Comparison of ENCODE assay signal across 10 cellular contexts in the genomic region with DNA sequence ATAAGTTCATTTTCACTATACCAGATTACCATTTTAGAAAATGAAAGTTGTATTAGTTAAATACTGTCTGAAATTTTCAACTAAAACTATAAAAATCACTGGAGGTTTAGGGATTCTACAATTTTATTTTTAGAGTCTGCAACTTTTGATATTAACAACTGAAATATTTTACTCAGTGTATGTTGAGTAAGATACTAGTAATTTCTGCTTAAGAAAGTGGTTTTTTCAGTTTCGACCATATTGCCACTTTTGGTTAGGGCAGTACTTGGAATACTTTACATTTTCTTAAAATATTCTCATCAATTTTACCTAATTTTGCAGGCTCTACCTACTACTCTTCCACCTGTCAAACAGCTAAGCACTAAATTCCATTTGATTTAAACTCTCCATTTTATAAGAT. TPM values are rescaled to one million over a fixed set of nuclear protein-coding genes. Genes with fewer than 3 reads are reported as not detected.
A peak's percentile ranks its signal among the peaks of the same experiment; 100 is the strongest.
DNase-seq lines count a peak whose midpoint lies in the region; ATAC-seq and TF ChIP-seq lines count a peak whose summit lies in the region.
"Had no signal": no experiment of that assay in that cellular context is flagged by ENCODE, and none has a peak within 500 bp of the region (broad histone marks: within the 10 kb centered on the region; RNA-seq: fewer than 3 reads in every experiment).

No MANE protein-coding gene starts in this region.

- POLR2A ChIA-PET in activated CD8-positive, alpha-beta T cell treated with anti-CD3 and anti-CD28 coated beads for 36 hours (lab: Charles Lee) = interaction anchor here (0.6 kb wide), 1 partner anchor 67 kb away, joined by 4 read pairs; no protein-coding TSS in a partner anchor
- POLR2A ChIA-PET in activated CD8-positive, alpha-beta T cell treated with anti-CD3 and anti-CD28 coated beads, Interleukin-2, amount 10 ng/mL, durations not matched to agents 7 days and 5 days (lab: Charles Lee) = no interaction called here
- POLR2A ChIA-PET in RWPE1 (lab: Yijun Ruan, JAX; ENCODE audit: low non-redundant PET) = no interaction called here

- H3K27me3 ChIP-seq in SJSA1 (replicated peaks) = no peaks in the 10 kb centered on the region
- H3K27me3 ChIP-seq in thyroid gland = no peaks in the 10 kb centered on the region

- peaks cover 28% of the 10 kb centered on the region for H3K36me3 Mint-ChIP-seq in activated CD8-positive, alpha-beta T cell treated with anti-CD3 and anti-CD28 coated beads for 36 hours (ENCODE audit: low read depth)
- peaks cover 53% of the 10 kb centered on the region for H3K36me3 Mint-ChIP-seq in activated CD8-positive, alpha-beta T cell treated with anti-CD3 and anti-CD28 coated beads, Interleukin-2, amount 10 ng/mL, durations not matched to agents 7 days and 5 days (ENCODE audit: low read depth)

- no peaks in the 10 kb centered on the region for H3K9me3 ChIP-seq in SJSA1 (replicated peaks)
- no peaks in the 10 kb centered on the region for H3K9me3 ChIP-seq in thyroid gland

- TF ChIP-seq POLR2A in thyroid gland (IDR thresholded peaks at IDR 0.05) = no peak

- peak; percentile 74 for ATAC-seq in activated CD8-positive, alpha-beta T cell treated with anti-CD3 and anti-CD28 coated beads for 36 hours
- ATAC-seq in activated CD8-positive, alpha-beta T cell treated with anti-CD3 and anti-CD28 coated beads, Interleukin-2, amount 10 ng/mL, durations not matched to agents 7 days and 5 days = no peak
- ATAC-seq in HG02588 (IDR thresholded peaks at IDR 0.05; ENCODE audit: unreplicated experiment) = peak; percentile 67
- ATAC-seq in stimulated activated naive CD8-positive, alpha-beta T cell treated with anti-CD3 and anti-CD28 coated beads, Interleukin-15, amount 100 ng/mL, for 72 hours = peak; percentile 78

- H3K27ac ChIP-seq in SJSA1 (peak overlapping the region; percentile 21; the same call in 1 of the 2 replicates), RWPE1 (no peak overlapping the region), thyroid gland (no peak overlapping the region)

- H3K36me3 ChIP-seq in SJSA1 = peaks cover 48% of the 10 kb centered on the region
- no peaks in the 10 kb centered on the region for H3K36me3 ChIP-seq in thyroid gland

- H3K9me3 Mint-ChIP-seq in activated CD8-positive, alpha-beta T cell treated with anti-CD3 and anti-CD28 coated beads for 36 hours = no peaks in the 10 kb centered on the region
- no peaks in the 10 kb centered on the region for H3K9me3 Mint-ChIP-seq in activated CD8-positive, alpha-beta T cell treated with anti-CD3 and anti-CD28 coated beads, Interleukin-2, amount 10 ng/mL, durations not matched to agents 7 days and 5 days (ENCODE audit: insufficient read depth)
- no peaks in the 10 kb centered on the region for H3K9me3 Mint-ChIP-seq in stimulated activated naive CD8-positive, alpha-beta T cell treated with anti-CD3 and anti-CD28 coated beads, Interleukin-15, amount 100 ng/mL, for 72 hours
- H3K9me3 Mint-ChIP-seq: activated CD4-positive, alpha-beta memory T cell treated with anti-CD3 and anti-CD28 coated beads, Interleukin-2, amount 10 ng/mL, durations not matched to agents 7 days and 5 days had no signal

- H3K4me1 ChIP-seq in SJSA1 (replicated peaks) = peaks cover 18% of the 10 kb centered on the region
- H3K4me1 ChIP-seq in thyroid gland = no peaks in the 10 kb centered on the region

- 89 to 97% methylated on average over 1 of the region's 1 CpG for WGBS in thyroid gland, 2 donors

- no peak overlapping the region for H3K27ac Mint-ChIP-seq in activated CD8-positive, alpha-beta T cell treated with anti-CD3 and anti-CD28 coated beads for 36 hours
- H3K27ac Mint-ChIP-seq in activated CD8-positive, alpha-beta T cell treated with anti-CD3 and anti-CD28 coated beads, Interleukin-2, amount 10 ng/mL, durations not matched to agents 7 days and 5 days = no peak overlapping the region
- no peak overlapping the region for H3K27ac Mint-ChIP-seq in stimulated activated naive CD8-positive, alpha-beta T cell treated with anti-CD3 and anti-CD28 coated beads, Interleukin-15, amount 100 ng/mL, for 72 hours
- H3K27ac Mint-ChIP-seq: activated CD4-positive, alpha-beta memory T cell treated with anti-CD3 and anti-CD28 coated beads, Interleukin-2, amount 10 ng/mL, durations not matched to agents 7 days and 5 days had no signal

- no peak overlapping the region for H3K4me3 ChIP-seq in SJSA1
- H3K4me3 ChIP-seq in thyroid gland (replicated peaks in 1 of 3) = no peak overlapping the region

- TF ChIP-seq CTCF in activated CD8-positive, alpha-beta T cell treated with anti-CD3 and anti-CD28 coated beads for 36 hours (IDR thresholded peaks at IDR 0.05) = no peak
- TF ChIP-seq CTCF in RWPE1 (conservative IDR thresholded peaks at IDR 0.05; ENCODE audit: low read depth) (no peak), thyroid gland (IDR thresholded peaks at IDR 0.05) (no peak)

- H3K4me3 Mint-ChIP-seq in activated CD8-positive, alpha-beta T cell treated with anti-CD3 and anti-CD28 coated beads for 36 hours = no peak overlapping the region
- no peak overlapping the region for H3K4me3 Mint-ChIP-seq in activated CD8-positive, alpha-beta T cell treated with anti-CD3 and anti-CD28 coated beads, Interleukin-2, amount 10 ng/mL, durations not matched to agents 7 days and 5 days
- H3K4me3 Mint-ChIP-seq in stimulated activated naive CD8-positive, alpha-beta T cell treated with anti-CD3 and anti-CD28 coated beads, Interleukin-15, amount 100 ng/mL, for 72 hours = no peak overlapping the region
- H3K4me3 Mint-ChIP-seq: activated CD4-positive, alpha-beta memory T cell treated with anti-CD3 and anti-CD28 coated beads, Interleukin-2, amount 10 ng/mL, durations not matched to agents 7 days and 5 days had no signal

- H3K27me3 Mint-ChIP-seq in activated CD8-positive, alpha-beta T cell treated with anti-CD3 and anti-CD28 coated beads for 36 hours = peaks cover 13% of the 10 kb centered on the region
- H3K27me3 Mint-ChIP-seq in activated CD8-positive, alpha-beta T cell treated with anti-CD3 and anti-CD28 coated beads, Interleukin-2, amount 10 ng/mL, durations not matched to agents 7 days and 5 days (ENCODE audit: low read depth) = no peaks in the 10 kb centered on the region
- peaks cover 8% of the 10 kb centered on the region for H3K27me3 Mint-ChIP-seq in stimulated activated naive CD8-positive, alpha-beta T cell treated with anti-CD3 and anti-CD28 coated beads, Interleukin-15, amount 100 ng/mL, for 72 hours
- H3K27me3 Mint-ChIP-seq: activated CD4-positive, alpha-beta memory T cell treated with anti-CD3 and anti-CD28 coated beads, Interleukin-2, amount 10 ng/mL, durations not matched to agents 7 days and 5 days had no signal

- CTCF ChIA-PET in activated CD8-positive, alpha-beta T cell treated with anti-CD3 and anti-CD28 coated beads for 36 hours (lab: Charles Lee) = interaction anchor here (1.2 kb wide), 1 partner anchor 77 kb away, joined by 4 read pairs; a partner anchor contains a TSS
- CTCF ChIA-PET in activated CD8-positive, alpha-beta T cell treated with anti-CD3 and anti-CD28 coated beads, Interleukin-2, amount 10 ng/mL, durations not matched to agents 7 days and 5 days (lab: Charles Lee) = interaction anchor here (1.0 to 1.5 kb wide), 4 partner anchors 10 to 837 kb away, joined by 3 to 8 read pairs (median 5); no protein-coding TSS in a partner anchor
- CTCF ChIA-PET in RWPE1 (lab: Yijun Ruan, JAX) = interaction anchor here (0.6 to 0.7 kb wide), 2 partner anchors 10 to 26 kb away, joined by 3 read pairs; no protein-coding TSS in a partner anchor

- intact Hi-C loops in activated CD8-positive, alpha-beta T cell treated with anti-CD3 and anti-CD28 coated beads for 36 hours (cut with micrococcal nuclease) = loop anchor here (2.0 kb wide), 1 partner anchor 78 kb away; a partner anchor contains a TSS
- intact Hi-C loops in thyroid gland (cut with DNase I) = no loop called here

- DNase-seq in activated CD8-positive, alpha-beta T cell treated with anti-CD3 and anti-CD28 coated beads for 36 hours = no peak
- no peak for DNase-seq in activated CD8-positive, alpha-beta T cell treated with anti-CD3 and anti-CD28 coated beads, Interleukin-2, amount 10 ng/mL, durations not matched to agents 7 days and 5 days
- no peak for DNase-seq in SJSA1 (ENCODE audit: low read depth in 1 of 2, low spot score in 2 of 2)
- no peak for DNase-seq in stimulated activated naive CD8-positive, alpha-beta T cell treated with anti-CD3 and anti-CD28 coated beads, Interleukin-15, amount 100 ng/mL, for 72 hours
- DNase-seq in RWPE1 (ENCODE audit: low spot score) = no peak
- DNase-seq in thyroid gland = no peak
- DNase-seq in HPDE6-E6E7 (ENCODE audit: extremely low spot score) = no peak
- DNase-seq: activated CD4-positive, alpha-beta memory T cell treated with anti-CD3 and anti-CD28 coated beads, Interleukin-2, amount 10 ng/mL, durations not matched to agents 7 days and 5 days; H7 had no signal

- H3K4me1 Mint-ChIP-seq in activated CD8-positive, alpha-beta T cell treated with anti-CD3 and anti-CD28 coated beads for 36 hours (ENCODE audit: low read depth) = peaks cover 22% of the 10 kb centered on the region
- peaks cover 44% of the 10 kb centered on the region for H3K4me1 Mint-ChIP-seq in activated CD8-positive, alpha-beta T cell treated with anti-CD3 and anti-CD28 coated beads, Interleukin-2, amount 10 ng/mL, durations not matched to agents 7 days and 5 days (ENCODE audit: low read depth)
- peaks cover 21% of the 10 kb centered on the region for H3K4me1 Mint-ChIP-seq in stimulated activated naive CD8-positive, alpha-beta T cell treated with anti-CD3 and anti-CD28 coated beads, Interleukin-15, amount 100 ng/mL, for 72 hours

RNA-seq across cellular contexts. Expression of a gene that starts 59.6 kb away (rescaled TPM):
- under 1 TPM; 0.18 to 0.36 TPM for total RNA-seq in activated CD8-positive, alpha-beta T cell treated with anti-CD3 and anti-CD28 coated beads for 36 hours
- total RNA-seq in activated CD8-positive, alpha-beta T cell treated with anti-CD3 and anti-CD28 coated beads, Interleukin-2, amount 10 ng/mL, durations not matched to agents 7 days and 5 days = under 1 TPM; 0.18 to 0.82 TPM
- 1.9 TPM in 1 of 2 replicates, not detected in the other for total RNA-seq in SJSA1 (2014; rRNA removed; shearing (Covaris generic))
- 1 to 10 TPM; 1.0 to 5.8 (median 2.6) TPM for total RNA-seq in thyroid gland
